ENCODE assay signal across 19 cellular contexts in genomic region chr7:152411389-152411788, GRCh38. TPM values are rescaled to one million over a fixed set of nuclear protein-coding genes. Genes with fewer than 3 reads are reported as not detected.
DNase-seq lines count a peak whose midpoint lies in the region; ATAC-seq and TF ChIP-seq lines count a peak whose summit lies in the region.
"Had no signal": no experiment of that assay in that cellular context is flagged by ENCODE, and none has a peak within 500 bp of the region (broad histone marks: within the 10 kb centered on the region; RNA-seq: fewer than 3 reads in every experiment).

No MANE protein-coding gene starts in this region.

- H3K36me3 ChIP-seq in skeletal muscle tissue (ENCODE audit: control insufficient read depth in 3 of 3, insufficient read depth in 3 of 3, low read length in 3 of 3) (no peaks in the 10 kb centered on the region), osteoblast (ENCODE audit: insufficient read depth, low read length) (no peaks in the 10 kb centered on the region), colonic mucosa (no peaks in the 10 kb centered on the region)
- H3K36me3 ChIP-seq: upper lobe of left lung had no signal

- H3K4me3 ChIP-seq in coronary artery = peak overlapping the region; percentile 49
- H3K4me3 ChIP-seq in skeletal muscle tissue (ENCODE audit: low read length in 3 of 3) = peak overlapping the region in 2 of 3 donors; percentile 6 to 44
- H3K4me3 ChIP-seq in osteoblast (ENCODE audit: insufficient read depth, low read length) = no peak overlapping the region
- H3K4me3 ChIP-seq in colonic mucosa = no peak overlapping the region
- H3K4me3 ChIP-seq: BLaER1, upper lobe of left lung had no signal

- H3K79me2 ChIP-seq in osteoblast (ENCODE audit: insufficient read depth, low read length) = peaks cover 79% of the 10 kb centered on the region

- no peak overlapping the region for H3K27ac ChIP-seq in coronary artery
- H3K27ac ChIP-seq in skeletal muscle tissue (ENCODE audit: low read depth, low read length) = no peak overlapping the region
- H3K27ac ChIP-seq in osteoblast (ENCODE audit: low read depth, low read length) = no peak overlapping the region
- H3K27ac ChIP-seq in colonic mucosa = no peak overlapping the region
- H3K27ac ChIP-seq: BLaER1, upper lobe of left lung had no signal

- TF ChIP-seq CTCF in coronary artery (IDR thresholded peaks at IDR 0.05) (no peak), osteoblast (IDR thresholded peaks at IDR 0.05; ENCODE audit: extremely low read depth, low read depth, low read length) (no peak), colonic mucosa (IDR thresholded peaks at IDR 0.05) (no peak)

- intact Hi-C loops in colonic mucosa (cut with DNase I) = no loop called here

- no peak overlapping the region for H2AFZ ChIP-seq in osteoblast (ENCODE audit: low read length)

- H3K4me1 ChIP-seq in skeletal muscle tissue (ENCODE audit: control insufficient read depth in 3 of 3, insufficient read depth in 3 of 3, low read length in 3 of 3) (peaks cover 4 to 8% (median 5%) of the 10 kb centered on the region in 3 donors), osteoblast (ENCODE audit: insufficient read depth, low read length) (no peaks in the 10 kb centered on the region), colonic mucosa (no peaks in the 10 kb centered on the region)
- H3K4me1 ChIP-seq: BLaER1 had no signal

- DNase-seq in HEK293T (ENCODE audit: extremely low spot score) (peak; percentile 63), coronary artery (ENCODE audit: low spot score) (no peak), iPS-NIHi7 (ENCODE audit: extremely low spot score) (peak; percentile 75), osteoblast (ENCODE audit: insufficient read length, low spot score, missing footprints) (no peak), colonic mucosa (no peak), midbrain (lab: John Stamatoyannopoulos, UW) (no peak)
- DNase-seq: activated CD4-positive, CD25-positive, alpha-beta regulatory T cell treated with anti-CD3 and anti-CD28 coated beads, Interleukin-2, amount 50 U/mL, for 72 hours; activated naive CD8-positive, alpha-beta T cell treated with anti-CD3 and anti-CD28 coated beads for 36 hours; cortex of kidney; DND-41; NCI-H1417 treated with DMSO at 0.1 percent for 48 hours; NCI-H446 treated with DMSO at 0.1 percent for 48 hours; stimulated activated CD4-positive, alpha-beta T cell treated with anti-CD3 and anti-CD28 coated beads, Interleukin-1b, Interleukin-23, amount 100 ng/mL, for 48 hours; stimulated activated CD8-positive, alpha-beta memory T cell treated with anti-CD3 and anti-CD28 coated beads, Interleukin-4, amount 100 ng/mL, for 48 hours; upper lobe of left lung had no signal

- H3K4me2 ChIP-seq in osteoblast (ENCODE audit: insufficient read depth, low read length) = no peak overlapping the region
- H3K4me2 ChIP-seq: BLaER1 had no signal

- H3K27me3 ChIP-seq in skeletal muscle tissue (ENCODE audit: control insufficient read depth in 3 of 3, insufficient read depth in 3 of 3, low read length in 3 of 3) (no peaks in the 10 kb centered on the region), osteoblast (ENCODE audit: insufficient read depth, low read length) (no peaks in the 10 kb centered on the region), colonic mucosa (no peaks in the 10 kb centered on the region)
- H3K27me3 ChIP-seq: BLaER1, upper lobe of left lung had no signal

- H4K20me1 ChIP-seq in osteoblast (ENCODE audit: insufficient read depth, low read length) = peaks cover 7% of the 10 kb centered on the region

- CTCF ChIA-PET in HEK293T (lab: Yijun Ruan, JAX) = no interaction called here

- ATAC-seq in GM18519 (IDR thresholded peaks at IDR 0.05; ENCODE audit: low FRiP score, unreplicated experiment) = no peak
- ATAC-seq: esophagus mucosa had no signal

- POLR2A ChIA-PET in HEK293T (lab: Yijun Ruan, JAX) = no interaction called here

- H3K9ac ChIP-seq in skeletal muscle tissue (ENCODE audit: low read depth in 1 of 3, low read length in 3 of 3) (no peak overlapping the region), colonic mucosa (ENCODE audit: low read depth in 2 of 2, low read length in 2 of 2) (no peak overlapping the region)
- H3K9ac ChIP-seq: BLaER1 had no signal

- H3K9me3 ChIP-seq in skeletal muscle tissue (ENCODE audit: control insufficient read depth in 3 of 3, low read length in 3 of 3) (no peaks in the 10 kb centered on the region), osteoblast (ENCODE audit: low read depth, low read length) (no peaks in the 10 kb centered on the region), colonic mucosa (peaks cover 4% of the 10 kb centered on the region)
- H3K9me3 ChIP-seq: upper lobe of left lung had no signal

TF ChIP-seq in HEK293T, 16 proteins besides CTCF, POLR2A, EP300 and RAD21:
- TF ChIP-seq PKNOX1 (IDR thresholded peaks at IDR 0.05) (no peak), CTBP1 (IDR thresholded peaks at IDR 0.05; ENCODE audit: borderline replicate concordance) (no peak), NFRKB (IDR thresholded peaks at IDR 0.05) (no peak), L3MBTL2 (conservative IDR thresholded peaks at IDR 0.05) (peak; percentile 53), FOXM1 (IDR thresholded peaks at IDR 0.05; ENCODE audit: borderline replicate concordance) (no peak), HDGF (IDR thresholded peaks at IDR 0.05; ENCODE audit: borderline replicate concordance) (no peak), FOXK2 (IDR thresholded peaks at IDR 0.05) (no peak), BHLHE40 (IDR thresholded peaks at IDR 0.05; ENCODE audit: borderline replicate concordance) (no peak)

RNA-seq across cellular contexts. Expression of gene KMT2C, which starts 24.4 kb away (rescaled TPM):
- 61.6 TPM for total RNA-seq in skeletal muscle tissue
- 36.2 and 43.0 TPM in 2 replicates for total RNA-seq in osteoblast
- 10 to 100 TPM; 70.9 to 73.3 TPM for total RNA-seq in colonic mucosa

Comparison
In these comparisons a context has a peak if more than half of its experiments do, and no peak if none do; other contexts are left out.
1. DNase-seq: peak in HEK293T (single experiment) and iPS-NIHi7 (single experiment); none in coronary artery (single experiment), osteoblast (single experiment), colonic mucosa (single experiment) and midbrain (single experiment).
2. H3K4me3 ChIP-seq: peak in coronary artery (single experiment) and skeletal muscle tissue (2 of 3); none in osteoblast (single experiment) and colonic mucosa (single experiment).